In the genomic region with DNA sequence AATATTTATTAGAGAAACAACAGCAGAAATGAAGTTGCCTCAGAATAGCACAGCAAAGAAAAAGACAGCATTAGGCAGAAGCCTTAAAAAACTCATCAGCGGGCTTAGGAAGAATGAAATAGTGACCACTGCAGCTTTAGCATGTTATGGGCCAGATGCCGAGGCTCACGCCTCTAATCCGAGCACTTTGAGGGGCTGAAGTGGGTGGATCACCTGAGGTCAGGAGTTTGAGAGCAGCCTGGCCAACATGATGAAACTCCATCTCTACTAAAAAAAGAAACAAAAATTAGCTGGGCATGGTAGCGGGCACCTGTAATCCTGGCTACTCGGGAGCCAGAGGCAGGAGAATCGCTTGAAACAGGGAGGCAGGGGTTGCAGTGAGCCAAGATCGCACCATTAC, we compare ENCODE assay signal across 9 cellular contexts.
"Had no signal": no experiment of that assay in that cellular context is flagged by ENCODE, and none has a peak within 500 bp of the region (broad histone marks: within the 10 kb centered on the region; RNA-seq: fewer than 3 reads in every experiment).

No MANE protein-coding gene starts in this region.

- H3K4me3 Mint-ChIP-seq: activated CD4-positive, alpha-beta T cell treated with anti-CD3 and anti-CD28 coated beads, Interleukin-2, amount 10 ng/mL, durations not matched to agents 24 days and 14 days; activated naive CD4-positive, alpha-beta T cell treated with anti-CD3 and anti-CD28 coated beads, Interleukin-2, amount 50 U/mL, for 24 hours; brain; dendritic cell treated with granulocyte-macrophage colony-stimulating factor and Interleukin-4, amounts not matched to agents 40 ng/mL and 50 ng/mL, for 4 days; stimulated activated naive CD8-positive, alpha-beta T cell treated with anti-CD3 and anti-CD28 coated beads, Interleukin-15, Interleukin-2, amounts not matched to agents 100 ng/mL and 50 ng/mL, for 24 hours had no signal

- H3K9me3 ChIP-seq: thoracic aorta had no signal

- H3K27me3 ChIP-seq: hepatocyte had no signal

- H3K27ac Mint-ChIP-seq: activated CD4-positive, alpha-beta T cell treated with anti-CD3 and anti-CD28 coated beads, Interleukin-2, amount 10 ng/mL, durations not matched to agents 24 days and 14 days; activated naive CD4-positive, alpha-beta T cell treated with anti-CD3 and anti-CD28 coated beads, Interleukin-2, amount 50 U/mL, for 24 hours; brain; dendritic cell treated with granulocyte-macrophage colony-stimulating factor and Interleukin-4, amounts not matched to agents 40 ng/mL and 50 ng/mL, for 4 days; stimulated activated naive CD8-positive, alpha-beta T cell treated with anti-CD3 and anti-CD28 coated beads, Interleukin-15, Interleukin-2, amounts not matched to agents 100 ng/mL and 50 ng/mL, for 24 hours had no signal

- H3K36me3 ChIP-seq: thoracic aorta had no signal

- DNase-seq: activated CD4-positive, alpha-beta T cell treated with anti-CD3 and anti-CD28 coated beads, Interleukin-2, amount 10 ng/mL, durations not matched to agents 24 days and 14 days; stimulated activated CD4-positive, alpha-beta T cell treated with anti-CD3 and anti-CD28 coated beads, Interleukin-2, amount 100 ng/mL, for 48 hours had no signal

- H3K4me1 Mint-ChIP-seq: brain had no signal

- H3K27me3 Mint-ChIP-seq: activated CD4-positive, alpha-beta T cell treated with anti-CD3 and anti-CD28 coated beads, Interleukin-2, amount 10 ng/mL, durations not matched to agents 24 days and 14 days; activated naive CD4-positive, alpha-beta T cell treated with anti-CD3 and anti-CD28 coated beads, Interleukin-2, amount 50 U/mL, for 24 hours; brain; dendritic cell treated with granulocyte-macrophage colony-stimulating factor and Interleukin-4, amounts not matched to agents 40 ng/mL and 50 ng/mL, for 4 days; stimulated activated naive CD8-positive, alpha-beta T cell treated with anti-CD3 and anti-CD28 coated beads, Interleukin-15, Interleukin-2, amounts not matched to agents 100 ng/mL and 50 ng/mL, for 24 hours had no signal

- H3K36me3 Mint-ChIP-seq: activated naive CD4-positive, alpha-beta T cell treated with anti-CD3 and anti-CD28 coated beads, Interleukin-2, amount 50 U/mL, for 24 hours; brain had no signal

- H3K27ac ChIP-seq: hepatocyte, parathyroid adenoma, thoracic aorta had no signal

- H3K9me3 Mint-ChIP-seq: activated CD4-positive, alpha-beta T cell treated with anti-CD3 and anti-CD28 coated beads, Interleukin-2, amount 10 ng/mL, durations not matched to agents 24 days and 14 days; activated naive CD4-positive, alpha-beta T cell treated with anti-CD3 and anti-CD28 coated beads, Interleukin-2, amount 50 U/mL, for 24 hours; brain; dendritic cell treated with granulocyte-macrophage colony-stimulating factor and Interleukin-4, amounts not matched to agents 40 ng/mL and 50 ng/mL, for 4 days; stimulated activated naive CD8-positive, alpha-beta T cell treated with anti-CD3 and anti-CD28 coated beads, Interleukin-15, Interleukin-2, amounts not matched to agents 100 ng/mL and 50 ng/mL, for 24 hours had no signal

- H3K4me3 ChIP-seq: hepatocyte had no signal
